Comparison of ENCODE assay signal across 1 cellular context in the genomic region with DNA sequence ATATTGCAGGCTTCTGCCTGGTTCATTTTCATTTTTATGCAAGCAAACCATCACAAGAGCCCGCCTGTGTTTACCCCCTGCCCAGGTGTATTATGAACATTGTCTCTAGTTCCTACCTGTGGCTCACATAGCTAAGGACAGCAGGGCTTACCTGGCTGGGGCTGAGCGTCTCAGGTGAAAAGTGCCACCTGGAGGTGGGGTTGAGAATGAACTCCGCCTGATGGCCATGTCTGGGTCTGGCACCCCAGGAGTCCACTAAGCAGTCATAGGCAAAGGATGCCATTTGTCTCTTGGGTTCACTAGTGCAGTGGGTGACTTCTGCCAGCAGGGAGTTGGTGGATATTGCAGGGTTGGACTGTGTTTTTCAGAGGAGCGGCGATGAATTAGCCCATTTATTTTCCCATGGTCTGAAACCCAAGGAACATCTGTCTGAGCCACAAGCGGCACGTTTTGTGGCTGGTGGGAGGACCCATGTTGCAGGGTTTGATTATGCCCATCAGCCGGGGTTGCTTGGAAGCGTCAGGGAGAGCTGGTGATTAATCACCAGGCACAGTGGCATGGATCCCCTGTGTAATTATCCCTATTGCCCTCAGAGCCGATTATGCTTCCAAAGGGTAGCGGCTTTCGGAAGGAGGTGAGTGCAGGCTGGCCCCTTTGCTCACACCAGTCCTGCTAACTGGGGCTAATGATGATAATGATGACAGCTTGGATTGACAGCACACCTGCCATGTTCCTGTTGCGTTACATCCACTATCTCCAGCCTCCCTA.
TF ChIP-seq lines count a peak whose summit lies in the region.

No MANE protein-coding gene starts in this region.

TF ChIP-seq in WTC11, 78 proteins besides CTCF, POLR2A, EP300 and RAD21 (continued from another document):
- TF ChIP-seq, protein P1, sequence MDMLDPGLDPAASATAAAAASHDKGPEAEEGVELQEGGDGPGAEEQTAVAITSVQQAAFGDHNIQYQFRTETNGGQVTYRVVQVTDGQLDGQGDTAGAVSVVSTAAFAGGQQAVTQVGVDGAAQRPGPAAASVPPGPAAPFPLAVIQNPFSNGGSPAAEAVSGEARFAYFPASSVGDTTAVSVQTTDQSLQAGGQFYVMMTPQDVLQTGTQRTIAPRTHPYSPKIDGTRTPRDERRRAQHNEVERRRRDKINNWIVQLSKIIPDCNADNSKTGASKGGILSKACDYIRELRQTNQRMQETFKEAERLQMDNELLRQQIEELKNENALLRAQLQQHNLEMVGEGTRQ (CRISPR knock-in tag; IDR thresholded peaks at IDR 0.05): no peak
- no peak for TF ChIP-seq ELF4 (CRISPR knock-in tag; IDR thresholded peaks at IDR 0.05; ENCODE audit: low read depth)
- TF ChIP-seq NR3C1 (CRISPR knock-in tag; conservative IDR thresholded peaks at IDR 0.05; ENCODE audit: low read depth): no peak
- TF ChIP-seq NFATC4 (CRISPR knock-in tag; IDR thresholded peaks at IDR 0.05): no peak
- TF ChIP-seq, protein P2, sequence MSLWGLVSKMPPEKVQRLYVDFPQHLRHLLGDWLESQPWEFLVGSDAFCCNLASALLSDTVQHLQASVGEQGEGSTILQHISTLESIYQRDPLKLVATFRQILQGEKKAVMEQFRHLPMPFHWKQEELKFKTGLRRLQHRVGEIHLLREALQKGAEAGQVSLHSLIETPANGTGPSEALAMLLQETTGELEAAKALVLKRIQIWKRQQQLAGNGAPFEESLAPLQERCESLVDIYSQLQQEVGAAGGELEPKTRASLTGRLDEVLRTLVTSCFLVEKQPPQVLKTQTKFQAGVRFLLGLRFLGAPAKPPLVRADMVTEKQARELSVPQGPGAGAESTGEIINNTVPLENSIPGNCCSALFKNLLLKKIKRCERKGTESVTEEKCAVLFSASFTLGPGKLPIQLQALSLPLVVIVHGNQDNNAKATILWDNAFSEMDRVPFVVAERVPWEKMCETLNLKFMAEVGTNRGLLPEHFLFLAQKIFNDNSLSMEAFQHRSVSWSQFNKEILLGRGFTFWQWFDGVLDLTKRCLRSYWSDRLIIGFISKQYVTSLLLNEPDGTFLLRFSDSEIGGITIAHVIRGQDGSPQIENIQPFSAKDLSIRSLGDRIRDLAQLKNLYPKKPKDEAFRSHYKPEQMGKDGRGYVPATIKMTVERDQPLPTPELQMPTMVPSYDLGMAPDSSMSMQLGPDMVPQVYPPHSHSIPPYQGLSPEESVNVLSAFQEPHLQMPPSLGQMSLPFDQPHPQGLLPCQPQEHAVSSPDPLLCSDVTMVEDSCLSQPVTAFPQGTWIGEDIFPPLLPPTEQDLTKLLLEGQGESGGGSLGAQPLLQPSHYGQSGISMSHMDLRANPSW (CRISPR knock-in tag; conservative IDR thresholded peaks at IDR 0.05; ENCODE audit: low read depth): no peak
- no peak for TF ChIP-seq CBFB (CRISPR knock-in tag; IDR thresholded peaks at IDR 0.05; ENCODE audit: low read depth)
- TF ChIP-seq, protein P3, sequence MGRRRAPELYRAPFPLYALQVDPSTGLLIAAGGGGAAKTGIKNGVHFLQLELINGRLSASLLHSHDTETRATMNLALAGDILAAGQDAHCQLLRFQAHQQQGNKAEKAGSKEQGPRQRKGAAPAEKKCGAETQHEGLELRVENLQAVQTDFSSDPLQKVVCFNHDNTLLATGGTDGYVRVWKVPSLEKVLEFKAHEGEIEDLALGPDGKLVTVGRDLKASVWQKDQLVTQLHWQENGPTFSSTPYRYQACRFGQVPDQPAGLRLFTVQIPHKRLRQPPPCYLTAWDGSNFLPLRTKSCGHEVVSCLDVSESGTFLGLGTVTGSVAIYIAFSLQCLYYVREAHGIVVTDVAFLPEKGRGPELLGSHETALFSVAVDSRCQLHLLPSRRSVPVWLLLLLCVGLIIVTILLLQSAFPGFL (CRISPR knock-in tag; IDR thresholded peaks at IDR 0.05; ENCODE audit: borderline replicate concordance): no peak
- TF ChIP-seq, protein P4, sequence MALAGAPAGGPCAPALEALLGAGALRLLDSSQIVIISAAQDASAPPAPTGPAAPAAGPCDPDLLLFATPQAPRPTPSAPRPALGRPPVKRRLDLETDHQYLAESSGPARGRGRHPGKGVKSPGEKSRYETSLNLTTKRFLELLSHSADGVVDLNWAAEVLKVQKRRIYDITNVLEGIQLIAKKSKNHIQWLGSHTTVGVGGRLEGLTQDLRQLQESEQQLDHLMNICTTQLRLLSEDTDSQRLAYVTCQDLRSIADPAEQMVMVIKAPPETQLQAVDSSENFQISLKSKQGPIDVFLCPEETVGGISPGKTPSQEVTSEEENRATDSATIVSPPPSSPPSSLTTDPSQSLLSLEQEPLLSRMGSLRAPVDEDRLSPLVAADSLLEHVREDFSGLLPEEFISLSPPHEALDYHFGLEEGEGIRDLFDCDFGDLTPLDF (CRISPR knock-in tag; IDR thresholded peaks at IDR 0.05): no peak
- TF ChIP-seq ZBTB21 (CRISPR knock-in tag; IDR thresholded peaks at IDR 0.05; ENCODE audit: borderline replicate concordance): no peak
- TF ChIP-seq ZNF219 (CRISPR knock-in tag; IDR thresholded peaks at IDR 0.05; ENCODE audit: borderline replicate concordance): no peak
- TF ChIP-seq, protein P5, sequence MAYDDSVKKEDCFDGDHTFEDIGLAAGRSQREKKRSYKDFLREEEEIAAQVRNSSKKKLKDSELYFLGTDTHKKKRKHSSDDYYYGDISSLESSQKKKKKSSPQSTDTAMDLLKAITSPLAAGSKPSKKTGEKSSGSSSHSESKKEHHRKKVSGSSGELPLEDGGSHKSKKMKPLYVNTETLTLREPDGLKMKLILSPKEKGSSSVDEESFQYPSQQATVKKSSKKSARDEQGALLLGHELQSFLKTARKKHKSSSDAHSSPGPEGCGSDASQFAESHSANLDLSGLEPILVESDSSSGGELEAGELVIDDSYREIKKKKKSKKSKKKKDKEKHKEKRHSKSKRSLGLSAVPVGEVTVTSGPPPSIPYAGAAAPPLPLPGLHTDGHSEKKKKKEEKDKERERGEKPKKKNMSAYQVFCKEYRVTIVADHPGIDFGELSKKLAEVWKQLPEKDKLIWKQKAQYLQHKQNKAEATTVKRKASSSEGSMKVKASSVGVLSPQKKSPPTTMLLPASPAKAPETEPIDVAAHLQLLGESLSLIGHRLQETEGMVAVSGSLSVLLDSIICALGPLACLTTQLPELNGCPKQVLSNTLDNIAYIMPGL (CRISPR knock-in tag; IDR thresholded peaks at IDR 0.05): no peak
TF ChIP-seq in WTC11: peak in this region for 0.
